In genomic region chrX:119004920-119005524, GRCh38 we compare ENCODE assay signal across 9 cellular contexts. TPM values are rescaled to one million over a fixed set of nuclear protein-coding genes. Genes with fewer than 3 reads are reported as not detected.
DNase-seq lines count a peak whose midpoint lies in the region; ATAC-seq, FAIRE-seq and TF ChIP-seq lines count a peak whose summit lies in the region.
"Had no signal": no experiment of that assay in that cellular context is flagged by ENCODE, and none has a peak within 500 bp of the region (broad histone marks: within the 10 kb centered on the region; RNA-seq: fewer than 3 reads in every experiment).

No MANE protein-coding gene starts in this region.

- TF ChIP-seq CTCF in DND-41 (IDR thresholded peaks at IDR 0.05; ENCODE audit: borderline replicate concordance, extremely low read depth, low read length, poor library complexity, severe bottlenecking) (peak; percentile 90), KMS-11 (conservative IDR thresholded peaks at IDR 0.05; ENCODE audit: low read depth, low read length) (peak; percentile 67), astrocyte (IDR thresholded peaks at IDR 0.05; ENCODE audit: insufficient read depth, low read depth, low read length) (peak; percentile 64)

- peaks cover 6% of the 10 kb centered on the region for H3K36me3 Mint-ChIP-seq in T-cell
- no peaks in the 10 kb centered on the region for H3K36me3 Mint-ChIP-seq in astrocyte (ENCODE audit: low read depth, unreplicated experiment)
- H3K36me3 Mint-ChIP-seq: activated naive CD8-positive, alpha-beta T cell had no signal

- peak overlapping the region; percentile 22 to 36 for H3K27ac Mint-ChIP-seq in T-cell
- H3K27ac Mint-ChIP-seq in astrocyte (ENCODE audit: unreplicated experiment) = no peak overlapping the region
- H3K27ac Mint-ChIP-seq: activated naive CD8-positive, alpha-beta T cell had no signal

- H3K4me1 ChIP-seq in DND-41 (ENCODE audit: insufficient read depth, low read length) (no peaks in the 10 kb centered on the region), KMS-11 (ENCODE audit: low read depth, poor library complexity, severe bottlenecking) (peaks cover 3% of the 10 kb centered on the region), astrocyte (ENCODE audit: insufficient read depth, low read length) (no peaks in the 10 kb centered on the region)

- H3K4me2 ChIP-seq in DND-41 (ENCODE audit: insufficient read depth, low read length) (peak overlapping the region; percentile 36; the same call in 1 of the 2 replicates), KMS-11 (no peak overlapping the region), astrocyte (ENCODE audit: low read length) (no peak overlapping the region)

- DNase-seq in DND-41 (peak; percentile 45), T-cell (peak in 31 of 34 experiments; percentile 5 to 62 (median 29)), astrocyte (ENCODE audit: low read depth) (peak; percentile 3), iris pigment epithelial cell (ENCODE audit: low read depth) (peak; percentile 41), OCI-M2 (lab: John Stamatoyannopoulos, UW; ENCODE audit: unreplicated experiment) (no peak)
- peak; percentile 2 to 37 for DNase-seq in stimulated activated CD4-positive, alpha-beta T cell treated with anti-CD3 and anti-CD28 coated beads, Interleukin-15, amount 100 ng/mL, for 48 hours (ENCODE audit: low read depth in 2 of 2)

- peak overlapping the region; percentile 64 for H2AFZ ChIP-seq in DND-41 (ENCODE audit: low read depth, low read length)
- no peak overlapping the region for H2AFZ ChIP-seq in KMS-11 (ENCODE audit: low read depth)
- H2AFZ ChIP-seq in astrocyte (ENCODE audit: low read depth, low read length) = no peak overlapping the region

- CTCF ChIA-PET in T-cell (lab: Charles Lee) = interaction anchor here (0.8 to 1.1 kb wide), 3 partner anchors 12 to 157 kb away, joined by 3 to 4 read pairs (median 4); no protein-coding TSS in a partner anchor

- no peak overlapping the region for H3K27ac ChIP-seq in DND-41 (ENCODE audit: low read length)
- no peak overlapping the region for H3K27ac ChIP-seq in KMS-11
- H3K27ac ChIP-seq in astrocyte (ENCODE audit: low read depth, low read length) = no peak overlapping the region

- H3K9me3 ChIP-seq in DND-41 (ENCODE audit: insufficient read depth, low read length, severe bottlenecking) (no peaks in the 10 kb centered on the region), astrocyte (ENCODE audit: insufficient read depth, low read depth, low read length) (no peaks in the 10 kb centered on the region)

- H3K4me1 Mint-ChIP-seq in T-cell = peaks cover 0 to 35% (median 21%) of the 10 kb centered on the region in 3 donors
- no peaks in the 10 kb centered on the region for H3K4me1 Mint-ChIP-seq in astrocyte (ENCODE audit: low read depth, unreplicated experiment)

- H4K20me1 ChIP-seq in DND-41 (ENCODE audit: insufficient read depth, low read length) (no peaks in the 10 kb centered on the region), KMS-11 (ENCODE audit: insufficient read depth) (no peaks in the 10 kb centered on the region), astrocyte (ENCODE audit: insufficient read depth, low read length) (no peaks in the 10 kb centered on the region)

- H3K27me3 ChIP-seq in DND-41 (ENCODE audit: insufficient read depth, low read length, poor library complexity) (no peaks in the 10 kb centered on the region), KMS-11 (ENCODE audit: insufficient read depth, low read depth) (no peaks in the 10 kb centered on the region), astrocyte (ENCODE audit: insufficient read depth, low read length) (no peaks in the 10 kb centered on the region)

- POLR2A ChIA-PET in T-cell (lab: Charles Lee) = interaction anchor here in 1 of 2 donors (0.5 to 0.6 kb wide), 2 partner anchors 11 to 28 kb away, joined by 3 read pairs; no protein-coding TSS in a partner anchor

- H3K9ac ChIP-seq in DND-41 (ENCODE audit: low read depth, low read length) (no peak overlapping the region), KMS-11 (no peak overlapping the region), astrocyte (ENCODE audit: low read length) (no peak overlapping the region)

- ATAC-seq in DND-41 (ENCODE audit: insufficient read depth, low read depth) (peak; percentile 87), GM21390 (IDR thresholded peaks at IDR 0.05; ENCODE audit: unreplicated experiment) (peak; percentile 64), T-cell (replicated peaks in 1 of 4) (peak; percentile 69 to 90 (median 82))

- H3K27me3 Mint-ChIP-seq in T-cell = peaks cover 0 to 4% of the 10 kb centered on the region in 2 donors
- peaks cover 8% of the 10 kb centered on the region for H3K27me3 Mint-ChIP-seq in astrocyte (ENCODE audit: low read depth, unreplicated experiment)
- H3K27me3 Mint-ChIP-seq: activated naive CD8-positive, alpha-beta T cell had no signal

- H3K4me3 Mint-ChIP-seq in T-cell (no peak overlapping the region), astrocyte (ENCODE audit: unreplicated experiment) (peak overlapping the region; percentile 20)
- H3K4me3 Mint-ChIP-seq: activated naive CD8-positive, alpha-beta T cell had no signal

- H3K9me3 Mint-ChIP-seq in T-cell = no peaks in the 10 kb centered on the region
- H3K9me3 Mint-ChIP-seq in astrocyte (ENCODE audit: unreplicated experiment) = peaks cover 1% of the 10 kb centered on the region

- H3K36me3 ChIP-seq in DND-41 (ENCODE audit: insufficient read depth, low read length) (no peaks in the 10 kb centered on the region), KMS-11 (ENCODE audit: insufficient read depth) (no peaks in the 10 kb centered on the region), astrocyte (ENCODE audit: insufficient read depth, low read length) (no peaks in the 10 kb centered on the region)

- H3K4me3 ChIP-seq in DND-41 (ENCODE audit: low read depth in 1 of 2, low read length in 2 of 2) = no peak overlapping the region
- H3K4me3 ChIP-seq in KMS-11 (IDR thresholded peaks at IDR 0.05; ENCODE audit: insufficient read depth, low read depth, low read length) = no peak overlapping the region
- H3K4me3 ChIP-seq in astrocyte (ENCODE audit: insufficient read depth, low read depth, low read length) = no peak overlapping the region

- FAIRE-seq in astrocyte (lab: Jason Lieb, UNC) = peak; percentile 96

- H3K79me2 ChIP-seq in DND-41 (ENCODE audit: insufficient read depth, low read length) = no peaks in the 10 kb centered on the region
- no peaks in the 10 kb centered on the region for H3K79me2 ChIP-seq in KMS-11 (ENCODE audit: insufficient read depth, low read depth)
- H3K79me2 ChIP-seq in astrocyte (ENCODE audit: insufficient read depth, low read length) = no peaks in the 10 kb centered on the region

RNA-seq across cellular contexts. Expression of gene LONRF3, which starts 30.6 kb away (rescaled TPM):
- total RNA-seq in T-cell (10 to 100 TPM in 3 of 5 donors, 1 to 10 TPM in 2; 3.6 to 11.7 (median 10.7) TPM), astrocyte (0.11 and 0.19 TPM in 2 replicates)
